Comparison of ENCODE assay signal across 8 cellular contexts in genomic region chr5:78985407-78986223, GRCh38. TPM values are rescaled to one million over a fixed set of nuclear protein-coding genes. Genes with fewer than 3 reads are reported as not detected.
DNase-seq lines count a peak whose midpoint lies in the region; ATAC-seq and TF ChIP-seq lines count a peak whose summit lies in the region.

No MANE protein-coding gene starts in this region.

- no peak for TF ChIP-seq CTCF in brain (conservative IDR thresholded peaks at IDR 0.05)

- H3K27me3 Mint-ChIP-seq in brain, result peaks cover 7% of the 10 kb centered on the region

- H3K4me3 Mint-ChIP-seq in brain, result peak overlapping the region; percentile 88 to 95 (median 93)

- peak; percentile 46 for ATAC-seq in GM21723 (IDR thresholded peaks at IDR 0.05; ENCODE audit: unreplicated experiment)

- H3K9me3 Mint-ChIP-seq in brain, result no peaks in the 10 kb centered on the region

- DNase-seq in GM03348 (ENCODE audit: low spot score), result peak; percentile 20
- DNase-seq in KG1 (lab: John Stamatoyannopoulos, UW), result peak; percentile 66
- peak; percentile 21 for DNase-seq in T-helper 9 cell
- DNase-seq in inferior parietal cortex (ENCODE audit: extremely low spot score), result peak; percentile 53
- DNase-seq in stimulated activated CD4-positive, alpha-beta T cell treated with anti-CD3 and anti-CD28 coated beads, Interleukin-12 subunit alpha, Interleukin-12 subunit beta, amount 100 ng/mL, for 48 hours (ENCODE audit: low read depth in 2 of 3, low spot score in 1 of 3), result peak; percentile 30 to 52 (median 49)
- no peak for DNase-seq in NCI-H187 (lab: John Stamatoyannopoulos, UW)

- H3K4me1 Mint-ChIP-seq in brain, result peaks cover 42% of the 10 kb centered on the region

- H3K27ac Mint-ChIP-seq in brain, result peak overlapping the region; percentile 95 to 99 (median 96)

- H3K36me3 Mint-ChIP-seq in brain, result no peaks in the 10 kb centered on the region

RNA-seq across cellular contexts. Expression of gene ARSB, which starts 0.5 kb away (rescaled TPM):
- 2.6 TPM for polyA plus RNA-seq in brain (ENCODE audit: insufficient read depth, low read depth, low replicate concordance)

Comparison
In these comparisons a context has a peak if more than half of its experiments do, and no peak if none do; other contexts are left out.
1. DNase-seq: peak in GM03348 (single experiment), KG1 (single experiment), T-helper 9 cell (single experiment), inferior parietal cortex (single experiment) and stimulated activated CD4-positive, alpha-beta T cell treated with anti-CD3 and anti-CD28 coated beads, Interleukin-12 subunit alpha, Interleukin-12 subunit beta, amount 100 ng/mL, for 48 hours (3 of 3); none in NCI-H187 (0 of 2).